8 cellular contexts compared by ENCODE assay signal in genomic region chr5:3654515-3654914, GRCh38. TPM values are rescaled to one million over a fixed set of nuclear protein-coding genes. Genes with fewer than 3 reads are reported as not detected.
"Had no signal": no experiment of that assay in that cellular context is flagged by ENCODE, and none has a peak within 500 bp of the region (broad histone marks: within the 10 kb centered on the region; RNA-seq: fewer than 3 reads in every experiment).

No MANE protein-coding gene starts in this region.

- H3K4me1 Mint-ChIP-seq: GM23338, IgD-negative memory B cell had no signal

- H3K4me3 Mint-ChIP-seq: GM23338, HFFc6, IgD-negative memory B cell had no signal

- H3K4me3 ChIP-seq: GM23338, HAP-1 had no signal

- H3K4me1 ChIP-seq: HAP-1 had no signal

- H3K4me2 ChIP-seq: GM23338 had no signal

- H3K36me3 ChIP-seq: HAP-1 had no signal

- H3K9me3 ChIP-seq: HAP-1 had no signal

- H3K27ac ChIP-seq: HL-60 had no signal

- FAIRE-seq: HepG2 had no signal

- H3K36me3 Mint-ChIP-seq: IgD-negative memory B cell had no signal

- H3K27ac Mint-ChIP-seq: GM23338, HFFc6, IgD-negative memory B cell had no signal

- DNase-seq: H7, HFFc6, KBM-7 had no signal

RNA-seq across cellular contexts. Expression of gene IRX1, which starts 58.9 kb away (rescaled TPM):
- total RNA-seq: HepG2, HFFc6 had no signal
- polyA plus RNA-seq: HepG2, IgD-negative memory B cell had no signal
